ENCODE assay signal across 8 cellular contexts in the genomic region with DNA sequence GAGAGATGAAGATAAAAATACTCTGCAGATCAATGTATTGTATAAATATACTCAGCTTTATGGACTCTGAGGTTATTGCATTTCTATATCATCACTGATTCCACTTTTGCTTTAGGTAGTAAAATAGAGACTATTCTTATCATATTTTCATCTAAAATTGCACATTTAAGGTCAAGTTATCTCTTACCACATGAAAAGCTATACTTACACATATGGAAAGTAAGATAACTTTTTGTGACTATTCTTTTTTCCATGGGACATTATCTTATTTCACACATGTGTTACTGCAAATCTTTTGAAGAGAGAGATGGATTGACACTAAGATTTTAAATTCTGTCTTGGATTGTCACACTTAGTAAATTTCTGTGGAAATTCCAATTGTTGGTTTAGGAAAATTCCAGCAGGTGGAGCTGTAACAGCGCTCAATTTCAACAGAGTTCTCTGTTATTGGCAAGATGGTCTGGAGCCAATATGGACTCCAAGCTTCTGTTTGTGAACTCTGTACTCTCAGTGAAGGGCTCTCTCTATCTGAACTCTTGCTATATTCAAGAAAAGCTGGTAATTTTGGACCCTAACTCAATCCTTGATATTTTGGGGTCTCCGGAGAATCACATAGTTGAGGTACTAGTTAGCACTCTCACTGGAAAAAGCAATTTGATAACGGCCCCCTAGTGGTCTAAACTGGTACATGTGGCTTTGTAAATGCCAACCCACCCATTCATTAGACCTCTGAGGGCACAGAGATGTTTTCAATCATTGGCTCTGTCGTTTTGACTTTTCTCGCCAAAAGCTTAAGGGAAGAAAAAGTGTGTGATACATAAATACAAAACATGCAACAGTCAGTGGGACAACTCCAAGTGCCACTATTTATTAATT.
DNase-seq lines count a peak whose midpoint lies in the region; ATAC-seq, FAIRE-seq and TF ChIP-seq lines count a peak whose summit lies in the region.

No MANE protein-coding gene starts in this region.

- 17 to 25% methylated on average over 5 of the region's 5 CpGs for WGBS in body of pancreas, 2 donors

- intact Hi-C loops in body of pancreas (cut with DNase I), result no loop called here

- peaks cover 17% of the 10 kb centered on the region for H3K4me1 Mint-ChIP-seq in T-helper 2 cell treated with Interferon-gamma antibody and Interleukin-4, amounts not matched to agents 5 μg/mL and 100 μg/mL, for 36 hours (ENCODE audit: low read depth)
- H3K4me1 Mint-ChIP-seq in immature natural killer cell, result peaks cover 4 to 11% of the 10 kb centered on the region in 2 donors

- H3K4me3 ChIP-seq in body of pancreas, result no peak overlapping the region

- H3K4me3 Mint-ChIP-seq in T-helper 2 cell treated with Interferon-gamma antibody and Interleukin-4, amounts not matched to agents 5 μg/mL and 100 μg/mL, for 36 hours, result peak overlapping the region; percentile 61
- H3K4me3 Mint-ChIP-seq in immature natural killer cell, result peak overlapping the region; percentile 78 to 88 (median 82)

- H3K27ac ChIP-seq in body of pancreas, result no peak overlapping the region

- no peak for TF ChIP-seq POLR2A in body of pancreas (IDR thresholded peaks at IDR 0.05)

- H3K9me3 Mint-ChIP-seq in T-helper 2 cell treated with Interferon-gamma antibody and Interleukin-4, amounts not matched to agents 5 μg/mL and 100 μg/mL, for 36 hours, result no peaks in the 10 kb centered on the region
- H3K9me3 Mint-ChIP-seq in immature natural killer cell, result no peaks in the 10 kb centered on the region

- no peaks in the 10 kb centered on the region for H3K9me3 ChIP-seq in body of pancreas

- H3K27me3 ChIP-seq in body of pancreas, result no peaks in the 10 kb centered on the region

- H3K36me3 Mint-ChIP-seq in T-helper 2 cell treated with Interferon-gamma antibody and Interleukin-4, amounts not matched to agents 5 μg/mL and 100 μg/mL, for 36 hours (ENCODE audit: low read depth), result no peaks in the 10 kb centered on the region
- no peaks in the 10 kb centered on the region for H3K36me3 Mint-ChIP-seq in immature natural killer cell

- TF ChIP-seq CTCF in body of pancreas (IDR thresholded peaks at IDR 0.05), result peak; percentile 69 to 96 (median 81)

- peak; percentile 86 for FAIRE-seq in A204.1 (lab: Jason Lieb, UNC)

- no peaks in the 10 kb centered on the region for H3K4me1 ChIP-seq in body of pancreas

- H3K27ac Mint-ChIP-seq in T-helper 2 cell treated with Interferon-gamma antibody and Interleukin-4, amounts not matched to agents 5 μg/mL and 100 μg/mL, for 36 hours, result peak overlapping the region; percentile 63
- peak overlapping the region in 3 of 6 donors; percentile 79 to 84 (median 84) for H3K27ac Mint-ChIP-seq in immature natural killer cell

- DNase-seq in NCI-H1417 treated with DMSO at 0.1 percent for 48 hours (lab: John Stamatoyannopoulos, UW), result peak; percentile 33
- DNase-seq in T-helper 2 cell treated with Interferon-gamma antibody and Interleukin-4, amounts not matched to agents 5 μg/mL and 100 μg/mL, for 36 hours (ENCODE audit: low spot score), result peak; percentile 46
- peak; percentile 45 to 62 (median 56) for DNase-seq in body of pancreas
- DNase-seq in immature natural killer cell, result peak; percentile 69 to 76 (median 75)
- peak; percentile 11 to 29 for DNase-seq in stimulated activated CD4-positive, alpha-beta T cell treated with anti-CD3 and anti-CD28 coated beads, Interleukin-1b, Interleukin-23, amount 100 ng/mL, for 1 hour (ENCODE audit: low read depth in 2 of 2)

- H3K27me3 Mint-ChIP-seq in T-helper 2 cell treated with Interferon-gamma antibody and Interleukin-4, amounts not matched to agents 5 μg/mL and 100 μg/mL, for 36 hours (ENCODE audit: low read depth), result peaks cover 14% of the 10 kb centered on the region
- H3K27me3 Mint-ChIP-seq in immature natural killer cell (ENCODE audit: low read depth in 3 of 3), result peaks cover 0 to 2% (median 0%) of the 10 kb centered on the region in 3 donors

- peak; percentile 93 for ATAC-seq in GM18498 (IDR thresholded peaks at IDR 0.05; ENCODE audit: unreplicated experiment)
- ATAC-seq in HG02885 (IDR thresholded peaks at IDR 0.05; ENCODE audit: poor library complexity, unreplicated experiment), result peak; percentile 94
- ATAC-seq in body of pancreas, result peak; percentile 95

- no peaks in the 10 kb centered on the region for H3K36me3 ChIP-seq in body of pancreas (replicated peaks in 1 of 2; ENCODE audit: insufficient read depth in 1 of 2, low read depth in 2 of 2)

Comparison
In these comparisons a context has a peak if more than half of its experiments do, and no peak if none do; other contexts are left out.
1. DNase-seq: peak in every context shown above with its lines; median percentile 75 in immature natural killer cell; 56 in body of pancreas; 46 in T-helper 2 cell treated with Interferon-gamma antibody and Interleukin-4, amounts not matched to agents 5 μg/mL and 100 μg/mL, for 36 hours; 33 in NCI-H1417 treated with DMSO at 0.1 percent for 48 hours; 20 in stimulated activated CD4-positive, alpha-beta T cell treated with anti-CD3 and anti-CD28 coated beads, Interleukin-1b, Interleukin-23, amount 100 ng/mL, for 1 hour.